Comparison of ENCODE assay signal across 34 cellular contexts in genomic region chr11:5639953-5640352, GRCh38. TPM values are rescaled to one million over a fixed set of nuclear protein-coding genes. Genes with fewer than 3 reads are reported as not detected.
"Had no signal": no experiment of that assay in that cellular context is flagged by ENCODE, and none has a peak within 500 bp of the region (broad histone marks: within the 10 kb centered on the region; RNA-seq: fewer than 3 reads in every experiment).

No MANE protein-coding gene starts in this region.

- H3K9me3 ChIP-seq: stomach, suprapubic skin, testis, thoracic aorta, thyroid gland, tibial artery, transverse colon, upper lobe of left lung, upper lobe of right lung, uterus, vagina had no signal

- H3K27ac Mint-ChIP-seq: stimulated activated effector memory CD8-positive, alpha-beta T cell treated with anti-CD3 and anti-CD28 coated beads, Interleukin-12 subunit alpha, Interleukin-12 subunit beta, amount 100 ng/mL, for 72 hours; stimulated activated memory B cell treated with anti-CD40 and anti-IgM and Interleukin-4, amounts not matched to agents 10 μg/mL and 1 μg/mL and 100 μg/mL, for 72 hours; stimulated activated naive CD8-positive, alpha-beta T cell treated with anti-CD3 and anti-CD28 coated beads, Interleukin-15, Interleukin-2, amounts not matched to agents 100 ng/mL and 50 ng/mL, for 24 hours; type B pancreatic cell had no signal

- ATAC-seq: stimulated activated effector memory CD8-positive, alpha-beta T cell treated with anti-CD3 and anti-CD28 coated beads, Interleukin-12 subunit alpha, Interleukin-12 subunit beta, amount 100 ng/mL, for 72 hours; stimulated activated memory B cell treated with anti-CD40 and anti-IgM and Interleukin-4, amounts not matched to agents 10 μg/mL and 1 μg/mL and 100 μg/mL, for 72 hours; stimulated activated naive B cell treated with anti-CD40 and anti-IgM and Interleukin-4, amounts not matched to agents 10 μg/mL and 1 μg/mL and 100 μg/mL, for 72 hours; stimulated activated naive CD8-positive, alpha-beta T cell treated with anti-CD3 and anti-CD28 coated beads, Interleukin-15, amount 100 ng/mL, for 72 hours; stimulated activated naive CD8-positive, alpha-beta T cell treated with anti-CD3 and anti-CD28 coated beads, Interleukin-15, Interleukin-2, amounts not matched to agents 100 U/mL and 50 U/mL, for 24 hours; upper lobe of right lung had no signal

- H3K9me3 Mint-ChIP-seq: stimulated activated effector memory CD8-positive, alpha-beta T cell treated with anti-CD3 and anti-CD28 coated beads, Interleukin-12 subunit alpha, Interleukin-12 subunit beta, amount 100 ng/mL, for 72 hours; stimulated activated memory B cell treated with anti-CD40 and anti-IgM and Interleukin-4, amounts not matched to agents 10 μg/mL and 1 μg/mL and 100 μg/mL, for 72 hours; stimulated activated naive B cell treated with anti-CD40 and anti-IgM and Interleukin-4, amounts not matched to agents 10 μg/mL and 1 μg/mL and 100 μg/mL, for 72 hours; stimulated activated naive CD8-positive, alpha-beta T cell treated with anti-CD3 and anti-CD28 coated beads, Interleukin-15, amount 100 ng/mL, for 72 hours; stimulated activated naive CD8-positive, alpha-beta T cell treated with anti-CD3 and anti-CD28 coated beads, Interleukin-15, Interleukin-2, amounts not matched to agents 100 ng/mL and 50 ng/mL, for 24 hours; type B pancreatic cell had no signal

- H3K27ac ChIP-seq: stomach, suprapubic skin, testis, thoracic aorta, thyroid gland, tibial artery, tibial nerve, transverse colon, upper lobe of left lung, upper lobe of right lung, uterus, vagina had no signal

- DNase-seq: stimulated activated CD4-positive, alpha-beta T cell treated with anti-CD3 and anti-CD28 coated beads, Interleukin-2, amount 100 ng/mL, for 48 hours; stimulated activated CD4-positive, alpha-beta T cell treated with anti-CD3 and anti-CD28 coated beads, Interleukin-4, amount 100 ng/mL, for 1 hour; stimulated activated CD4-positive, alpha-beta T cell treated with anti-CD3 and anti-CD28 coated beads, Interleukin-4, amount 100 ng/mL, for 24 hours; stimulated activated CD4-positive, alpha-beta T cell treated with anti-CD3 and anti-CD28 coated beads, Interleukin-4, amount 100 ng/mL, for 4 hours; stimulated activated CD8-positive, alpha-beta memory T cell treated with anti-CD3 and anti-CD28 coated beads, Interleukin-4, amount 100 ng/mL, for 48 hours; stimulated activated naive B cell treated with anti-CD40 and anti-IgM and Interleukin-4, amounts not matched to agents 10 μg/mL and 1 μg/mL and 100 μg/mL, for 72 hours; stimulated activated naive CD4-positive, alpha-beta T cell; stimulated activated naive CD4-positive, alpha-beta T cell treated with Interleukin-2 at 50 U/mL for 16 hours; stimulated activated naive CD8-positive, alpha-beta T cell treated with anti-CD3 and anti-CD28 coated beads, Interleukin-15, amount 100 ng/mL, for 72 hours; stimulated activated naive CD8-positive, alpha-beta T cell treated with anti-CD3 and anti-CD28 coated beads, Interleukin-15, Interleukin-2, amounts not matched to agents 100 U/mL and 50 U/mL, for 24 hours; stomach; substantia nigra; testis; thyroid gland; tibial artery; transverse colon; trophoblast cell; upper lobe of left lung; upper lobe of right lung; uterus had no signal

- H3K4me3 ChIP-seq: stomach, suprapubic skin, testis, thoracic aorta, thyroid gland, tibial artery, tibial nerve, transverse colon, upper lobe of left lung, upper lobe of right lung, uterus, vagina had no signal

- H3K27me3 Mint-ChIP-seq: stimulated activated memory B cell treated with anti-CD40 and anti-IgM and Interleukin-4, amounts not matched to agents 10 μg/mL and 1 μg/mL and 100 μg/mL, for 72 hours; stimulated activated naive B cell treated with anti-CD40 and anti-IgM and Interleukin-4, amounts not matched to agents 10 μg/mL and 1 μg/mL and 100 μg/mL, for 72 hours; stimulated activated naive CD8-positive, alpha-beta T cell treated with anti-CD3 and anti-CD28 coated beads, Interleukin-15, amount 100 ng/mL, for 72 hours; stimulated activated naive CD8-positive, alpha-beta T cell treated with anti-CD3 and anti-CD28 coated beads, Interleukin-15, Interleukin-2, amounts not matched to agents 100 ng/mL and 50 ng/mL, for 24 hours; type B pancreatic cell had no signal

- FAIRE-seq: urothelium cell line had no signal

- H3K4me1 ChIP-seq: stomach, suprapubic skin, testis, thyroid gland, tibial artery, tibial nerve, transverse colon, upper lobe of left lung, upper lobe of right lung, uterus, vagina had no signal

- H3K27me3 ChIP-seq: stomach, suprapubic skin, testis, thyroid gland, tibial artery, tibial nerve, transverse colon, upper lobe of left lung, upper lobe of right lung, uterus, vagina had no signal

- H3K4me1 Mint-ChIP-seq: stimulated activated effector memory CD8-positive, alpha-beta T cell treated with anti-CD3 and anti-CD28 coated beads, Interleukin-12 subunit alpha, Interleukin-12 subunit beta, amount 100 ng/mL, for 72 hours; stimulated activated memory B cell treated with anti-CD40 and anti-IgM and Interleukin-4, amounts not matched to agents 10 μg/mL and 1 μg/mL and 100 μg/mL, for 72 hours; stimulated activated naive B cell treated with anti-CD40 and anti-IgM and Interleukin-4, amounts not matched to agents 10 μg/mL and 1 μg/mL and 100 μg/mL, for 72 hours had no signal

- H3K36me3 ChIP-seq: uterus had no signal

- H3K4me3 Mint-ChIP-seq: stimulated activated effector memory CD8-positive, alpha-beta T cell treated with anti-CD3 and anti-CD28 coated beads, Interleukin-12 subunit alpha, Interleukin-12 subunit beta, amount 100 ng/mL, for 72 hours; stimulated activated memory B cell treated with anti-CD40 and anti-IgM and Interleukin-4, amounts not matched to agents 10 μg/mL and 1 μg/mL and 100 μg/mL, for 72 hours; stimulated activated naive B cell treated with anti-CD40 and anti-IgM and Interleukin-4, amounts not matched to agents 10 μg/mL and 1 μg/mL and 100 μg/mL, for 72 hours; stimulated activated naive CD8-positive, alpha-beta T cell treated with anti-CD3 and anti-CD28 coated beads, Interleukin-15, amount 100 ng/mL, for 72 hours; stimulated activated naive CD8-positive, alpha-beta T cell treated with anti-CD3 and anti-CD28 coated beads, Interleukin-15, Interleukin-2, amounts not matched to agents 100 ng/mL and 50 ng/mL, for 24 hours; type B pancreatic cell had no signal

RNA-seq across cellular contexts. Expression of gene OR52B6, which starts 59.3 kb away (rescaled TPM):
- total RNA-seq: stomach, subcutaneous adipose tissue, suprapubic skin, temporal lobe, testis, thoracic aorta, thyroid gland, tibial nerve, transverse colon, upper lobe of left lung, upper lobe of right lung, ureter, urinary bladder, uterus, vagina had no signal
- polyA plus RNA-seq: stomach, thymus, urinary bladder had no signal
